In the genomic region with DNA sequence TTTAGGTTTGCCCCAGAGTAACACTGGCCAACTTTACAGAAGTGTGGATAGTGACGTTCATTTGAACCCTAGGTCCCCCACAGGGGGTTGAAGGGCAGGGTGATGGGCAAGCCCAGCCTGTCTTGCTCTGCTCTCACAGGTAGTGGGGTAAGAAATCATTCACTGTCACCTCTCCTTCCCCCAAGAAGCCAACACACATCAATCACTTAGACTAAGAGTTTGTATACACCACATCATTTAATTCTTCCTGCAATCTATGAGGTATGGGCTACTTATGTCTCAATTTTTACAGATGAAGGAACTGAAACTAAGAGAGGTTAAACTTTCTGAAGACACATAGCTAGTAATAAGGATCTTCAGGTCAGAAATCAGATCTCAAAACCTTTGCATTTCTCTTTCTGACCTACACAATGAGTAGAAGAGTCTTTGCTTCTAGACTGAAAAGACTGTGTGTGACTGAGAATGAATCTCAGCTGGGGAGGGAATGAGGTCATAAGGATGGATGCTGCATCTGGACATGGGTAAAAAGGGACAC, we compare ENCODE assay signal across 10 cellular contexts.
DNase-seq lines count a peak whose midpoint lies in the region; ATAC-seq and TF ChIP-seq lines count a peak whose summit lies in the region.
"Had no signal": no experiment of that assay in that cellular context is flagged by ENCODE, and none has a peak within 500 bp of the region (broad histone marks: within the 10 kb centered on the region; RNA-seq: fewer than 3 reads in every experiment).

No MANE protein-coding gene starts in this region.

- no peak overlapping the region for H3K4me3 Mint-ChIP-seq in H9

- H3K79me2 ChIP-seq in OCI-LY7 (ENCODE audit: insufficient read depth, low read depth, low read length): no peaks in the 10 kb centered on the region
- peaks cover 2% of the 10 kb centered on the region; the same call in 1 of the 2 replicates for H3K79me2 ChIP-seq in H9 (ENCODE audit: insufficient read depth, low read length)

- H3K36me3 Mint-ChIP-seq in H9 (ENCODE audit: insufficient read depth in 1 of 3, low read depth in 3 of 3): no peaks in the 10 kb centered on the region; a peak in 1 of 7 replicates

- DNase-seq in OCI-LY7 (ENCODE audit: low spot score) (peak; percentile 68), H9 (no peak), RPMI8226 (no peak), SHP77 (lab: John Stamatoyannopoulos, UW) (no peak), amygdala (lab: John Stamatoyannopoulos, UW) (no peak)
- DNase-seq: activated gamma-delta T cell, left ventricle myocardium inferior had no signal

- no TSS peak for BruUV-seq in OCI-LY7 (replicated peaks; lab: Mats Ljungman, UMichigan)

- H3K9me3 ChIP-seq in OCI-LY7 (ENCODE audit: low read length) (no peaks in the 10 kb centered on the region), H9 (ENCODE audit: control insufficient read depth, low read depth, low read length) (no peaks in the 10 kb centered on the region)
- H3K9me3 ChIP-seq: left ventricle myocardium inferior had no signal

- no peak overlapping the region for H3K56ac ChIP-seq in H9 (ENCODE audit: insufficient read length, low read depth, low read length)

- H4K8ac ChIP-seq in H9 (replicated peaks; ENCODE audit: insufficient read length, low read depth, low read length): no peak overlapping the region

- H3K27ac Mint-ChIP-seq in H9: no peak overlapping the region; a peak in 1 of 7 replicates

- no peaks in the 10 kb centered on the region; a peak in 1 of 5 replicates for H3K9me3 Mint-ChIP-seq in H9

- H3K79me1 ChIP-seq in H9 (ENCODE audit: insufficient read depth, low read depth, low read length, poor library complexity, severe bottlenecking): no peaks in the 10 kb centered on the region

- H3K27ac ChIP-seq in OCI-LY7 (ENCODE audit: low read depth, low read length, poor library complexity, severe bottlenecking) (peak overlapping the region; percentile 71), H9 (ENCODE audit: insufficient read length, low read depth, low read length) (no peak overlapping the region)
- H3K27ac ChIP-seq: left ventricle myocardium inferior had no signal

- H3K4me1 ChIP-seq in OCI-LY7 (ENCODE audit: insufficient read depth, low read length, poor library complexity, severe bottlenecking): peaks cover 44% of the 10 kb centered on the region
- peaks cover 9% of the 10 kb centered on the region for H3K4me1 ChIP-seq in H9 (ENCODE audit: insufficient read depth, low read length)
- H3K4me1 ChIP-seq: left ventricle myocardium inferior had no signal

- no peak overlapping the region for H4K91ac ChIP-seq in H9 (ENCODE audit: insufficient read length, low read depth, low read length)

- H3K4me3 ChIP-seq in GM08714 (ENCODE audit: low read length) (peak overlapping the region; percentile 44; the same call in 1 of the 2 replicates), OCI-LY7 (ENCODE audit: low read depth, low read length, poor library complexity, severe bottlenecking) (peak overlapping the region; percentile 39)
- H3K4me3 ChIP-seq: left ventricle myocardium inferior had no signal

- no peaks in the 10 kb centered on the region for H3K27me3 Mint-ChIP-seq in H9 (ENCODE audit: low read depth)

- no peaks in the 10 kb centered on the region for H3K23me2 ChIP-seq in H9 (ENCODE audit: insufficient read length, low read depth, low read length, poor library complexity, severe bottlenecking)

- H3K4me1 Mint-ChIP-seq in H9: peaks cover 28 to 30% of the 10 kb centered on the region in 2 experiments

- no peak overlapping the region for H2BK5ac ChIP-seq in H9 (ENCODE audit: insufficient read length, low read length)

- H3K27me3 ChIP-seq in H9 (ENCODE audit: insufficient read depth, low read length): 0 out of 2 replicates have a peak, but pooled peaks cover 2% of the 10 kb centered on the region

- H4K20me1 ChIP-seq in OCI-LY7 (ENCODE audit: insufficient read depth, low read length) (no peaks in the 10 kb centered on the region), H9 (ENCODE audit: control insufficient read depth, insufficient read depth, insufficient read length) (no peaks in the 10 kb centered on the region)

- no peak overlapping the region for H3K9ac ChIP-seq in H9 (ENCODE audit: extremely low read depth, insufficient read length, low read length)

- no peak overlapping the region for H2BK15ac ChIP-seq in H9 (ENCODE audit: low read depth, low read length)

- H3T11ph ChIP-seq in H9 (ENCODE audit: low read length): no peak overlapping the region

- no peak overlapping the region for H2BK120ac ChIP-seq in H9 (ENCODE audit: low read depth, low read length, poor library complexity, severe bottlenecking)

- H2AK5ac ChIP-seq in H9 (ENCODE audit: insufficient read length, low read length): no peak overlapping the region

- no peaks in the 10 kb centered on the region for H3K9me2 ChIP-seq in OCI-LY7 (ENCODE audit: insufficient read depth, low read length)

- intact Hi-C loops in OCI-LY7 (cut with micrococcal nuclease; ENCODE audit: unreplicated experiment): no loop called here

- no peak overlapping the region for H3K4ac ChIP-seq in H9 (ENCODE audit: low read depth, low read length)

- H3K4me2 ChIP-seq in OCI-LY7 (ENCODE audit: low read length): peak overlapping the region; percentile 77
- H3K4me2 ChIP-seq in H9 (ENCODE audit: insufficient read depth, insufficient read length, low read length): no peak overlapping the region

- no CpG with 5 or more reads among the region's 1 CpG for WGBS in H9 (ENCODE audit: extremely low coverage, insufficient read length, low lambda C conversion rate)

- H2BK20ac ChIP-seq in H9 (ENCODE audit: low read depth, low read length, poor library complexity, severe bottlenecking): no peak overlapping the region

- no peak overlapping the region for H2BK12ac ChIP-seq in H9 (ENCODE audit: insufficient read length, low read depth, low read length)

- no peak overlapping the region for H3K18ac ChIP-seq in H9 (ENCODE audit: insufficient read length, low read depth, low read length)

- peak overlapping the region; percentile 69; the same call in 1 of the 2 replicates for H2AFZ ChIP-seq in OCI-LY7 (ENCODE audit: low read length)
- no peak overlapping the region for H2AFZ ChIP-seq in H9 (ENCODE audit: low read length)

- POLR2A ChIA-PET in OCI-LY7 (lab: Charles Lee): interaction anchor here (0.5 to 1.5 kb wide), 7 partner anchors 9 to 557 kb away, joined by 3 to 4 read pairs (median 3); no protein-coding TSS in a partner anchor

- H3K36me3 ChIP-seq in OCI-LY7 (ENCODE audit: insufficient read depth, low read length): no peaks in the 10 kb centered on the region
- H3K36me3 ChIP-seq: left ventricle myocardium inferior had no signal

- no peak overlapping the region for H4K5ac ChIP-seq in H9 (ENCODE audit: insufficient read length, low read depth, low read length)

- no peak overlapping the region for H3K23ac ChIP-seq in H9 (ENCODE audit: insufficient read length, low read depth, low read length)

- TF ChIP-seq CTCF in OCI-LY7 (conservative IDR thresholded peaks at IDR 0.05; ENCODE audit: low read length) (no peak), H9 (conservative IDR thresholded peaks at IDR 0.05) (no peak)

- CTCF ChIA-PET in OCI-LY7 (lab: Charles Lee; ENCODE audit: unreplicated experiment): no interaction called here

- ATAC-seq in GM19395 (IDR thresholded peaks at IDR 0.05; ENCODE audit: unreplicated experiment) (peak; percentile 87), HG03025 (IDR thresholded peaks at IDR 0.05; ENCODE audit: low FRiP score, unreplicated experiment) (peak; percentile 85)

- H3K14ac ChIP-seq in H9 (ENCODE audit: insufficient read depth, low read length): no peak overlapping the region
